Comparison of ENCODE assay signal across 13 cellular contexts in genomic region chr5:107792940-107793339, GRCh38.
DNase-seq lines count a peak whose midpoint lies in the region; TF ChIP-seq lines count a peak whose summit lies in the region.
"Had no signal": no experiment of that assay in that cellular context is flagged by ENCODE, and none has a peak within 500 bp of the region (broad histone marks: within the 10 kb centered on the region; RNA-seq: fewer than 3 reads in every experiment).

No MANE protein-coding gene starts in this region.

- H3K4me3 Mint-ChIP-seq in neural crest cell = no peak overlapping the region
- H3K4me3 Mint-ChIP-seq: CD4-positive, alpha-beta memory T cell had no signal

- peaks cover 4% of the 10 kb centered on the region for H3K9me3 Mint-ChIP-seq in neural crest cell

- H3K4me3 ChIP-seq in SJCRH30 = no peak overlapping the region
- H3K4me3 ChIP-seq: HAP-1 had no signal

- H3K4me1 Mint-ChIP-seq in neural crest cell = no peaks in the 10 kb centered on the region
- H3K4me1 Mint-ChIP-seq: CD4-positive, alpha-beta memory T cell had no signal

- DNase-seq in DMS 273 (lab: John Stamatoyannopoulos, UW; ENCODE audit: unreplicated experiment) = peak; percentile 56
- peak; percentile 16 for DNase-seq in DMS 273 treated with DMSO at 0.1 percent for 48 hours (lab: John Stamatoyannopoulos, UW)
- peak; percentile 30 to 61 for DNase-seq in SJCRH30
- no peak for DNase-seq in neural crest cell (ENCODE audit: low read depth, low spot score)
- DNase-seq in midbrain (lab: John Stamatoyannopoulos, UW) = no peak
- no peak for DNase-seq in NCI-H1930 (lab: John Stamatoyannopoulos, UW)
- DNase-seq: C1 segment of cervical spinal cord; Caco-2; CD4-positive, alpha-beta memory T cell; DMS53; DMS79 treated with DMSO at 0.1 percent for 48 hours; GOT3 had no signal

- no peaks in the 10 kb centered on the region for H3K27me3 ChIP-seq in SJCRH30

- no peaks in the 10 kb centered on the region for H3K36me3 ChIP-seq in SJCRH30
- H3K36me3 ChIP-seq: HAP-1 had no signal

- H3K4me1 ChIP-seq in SJCRH30 = peaks cover 13% of the 10 kb centered on the region
- H3K4me1 ChIP-seq: Caco-2, HAP-1 had no signal

- no peaks in the 10 kb centered on the region for H3K9me3 ChIP-seq in SJCRH30 (replicated peaks)
- H3K9me3 ChIP-seq: Caco-2, HAP-1 had no signal

- no peak for TF ChIP-seq CTCF in neural crest cell (conservative IDR thresholded peaks at IDR 0.05)

- H3K27ac Mint-ChIP-seq in neural crest cell (ENCODE audit: unreplicated experiment) = peak overlapping the region; percentile 63
- H3K27ac Mint-ChIP-seq: CD4-positive, alpha-beta memory T cell had no signal

- H3K36me3 Mint-ChIP-seq in neural crest cell (ENCODE audit: low read depth) = no peaks in the 10 kb centered on the region
- H3K36me3 Mint-ChIP-seq: CD4-positive, alpha-beta memory T cell had no signal

- peak overlapping the region; percentile 61 for H3K27ac ChIP-seq in SJCRH30

- H3K27me3 Mint-ChIP-seq in neural crest cell (ENCODE audit: low read depth) = no peaks in the 10 kb centered on the region

Comparison
In these comparisons a context has a peak if more than half of its experiments do, and no peak if none do; other contexts are left out.
1. DNase-seq: peak in DMS 273 (single experiment), DMS 273 treated with DMSO at 0.1 percent for 48 hours (single experiment) and SJCRH30 (2 of 2); none in neural crest cell (single experiment), midbrain (single experiment) and NCI-H1930 (0 of 2).